Comparison of ENCODE assay signal across 17 cellular contexts in the genomic region with DNA sequence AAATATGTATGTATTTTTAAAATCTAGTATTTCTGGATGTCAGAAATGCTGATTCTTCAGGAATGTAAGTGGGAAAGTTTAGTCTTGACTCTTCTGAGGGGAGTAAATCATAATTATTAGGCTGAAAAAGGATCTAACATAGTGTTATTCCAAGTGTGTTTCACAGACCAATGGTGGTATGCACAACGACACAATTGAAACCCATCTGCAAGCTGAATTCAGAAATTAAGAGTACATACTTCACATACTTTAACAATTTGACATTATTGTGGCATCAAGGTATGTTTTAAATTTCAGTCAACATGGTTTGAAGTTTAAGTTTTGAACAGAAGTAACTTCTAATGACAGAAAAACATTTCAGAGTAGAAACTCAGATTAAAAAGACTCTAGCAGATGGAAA.
DNase-seq lines count a peak whose midpoint lies in the region; ATAC-seq, FAIRE-seq and TF ChIP-seq lines count a peak whose summit lies in the region.
"Had no signal": no experiment of that assay in that cellular context is flagged by ENCODE, and none has a peak within 500 bp of the region (broad histone marks: within the 10 kb centered on the region; RNA-seq: fewer than 3 reads in every experiment).

No MANE protein-coding gene starts in this region.

- H3K9me3 ChIP-seq in GM23248 (ENCODE audit: low read depth) (no peaks in the 10 kb centered on the region), H1 (ENCODE audit: insufficient read depth in 2 of 2, low read depth in 1 of 2, low read length in 1 of 2) (no peaks in the 10 kb centered on the region)
- H3K9me3 ChIP-seq: Caco-2 had no signal

- no peak overlapping the region for H2BK15ac ChIP-seq in H1 (ENCODE audit: low read length)

- no peak overlapping the region for H3K23ac ChIP-seq in H1 (ENCODE audit: insufficient read length)

- no peak for TF ChIP-seq POLR2A in H1 (IDR thresholded peaks at IDR 0.05; ENCODE audit: control extremely low read depth in 1 of 2, low read depth in 2 of 2, low read length in 2 of 2)

- no peaks in the 10 kb centered on the region for H4K20me1 ChIP-seq in GM23248 (ENCODE audit: insufficient read depth)
- no peaks in the 10 kb centered on the region for H4K20me1 ChIP-seq in H1 (replicated peaks in 1 of 2; ENCODE audit: control insufficient read depth in 1 of 2, insufficient read depth in 2 of 2, low read length in 2 of 2)

- H3K14ac ChIP-seq in H1 (ENCODE audit: insufficient read length) = no peak overlapping the region

- H3K79me1 ChIP-seq in H1 (ENCODE audit: low read depth, low read length) = no peaks in the 10 kb centered on the region

- no peak overlapping the region for H2BK120ac ChIP-seq in H1 (replicated peaks; ENCODE audit: low read depth, low read length)

- H3K56ac ChIP-seq in H1 (replicated peaks; ENCODE audit: insufficient read length, low read depth, low read length) = no peak overlapping the region

- no peak for TF ChIP-seq EP300 in H1 (IDR thresholded peaks at IDR 0.05; ENCODE audit: borderline replicate concordance in 1 of 2, low read depth in 2 of 2, low read length in 2 of 2)

- H3F3A ChIP-seq in GM23248 (ENCODE audit: insufficient read depth) = no peaks in the 10 kb centered on the region

- WGBS in GM23248 (ENCODE audit: low coverage in 1 of 2, low lambda C conversion rate in 2 of 2, missing lambda C conversion rate in 2 of 2), 2 experiments = 77 to 82% methylated on average over 1 of the region's 1 CpG
- whole genome bisulfite sequencing in H1 (ENCODE audit: extremely low coverage in 1 of 2, insufficient coverage in 1 of 2, insufficient read length in 1 of 2, insufficient replicate concordance in 2 of 2, low coverage in 1 of 2, low lambda C conversion rate in 2 of 2, missing lambda C conversion rate in 1 of 2), 2 experiments = 100% methylated on average over 1 of the region's 1 CpG; no CpG with 5 or more reads in 1 of the 2 experiments

- no peaks in the 10 kb centered on the region for H3K9me2 ChIP-seq in GM23248 (ENCODE audit: insufficient read depth)

- H2AK5ac ChIP-seq in H1 (ENCODE audit: low read depth, low read length) = no peak overlapping the region

- no peaks in the 10 kb centered on the region for H3K79me2 ChIP-seq in GM23248 (ENCODE audit: insufficient read depth)
- H3K79me2 ChIP-seq in H1 (ENCODE audit: control insufficient read depth in 1 of 2, insufficient read depth in 2 of 2, low read length in 2 of 2) = no peaks in the 10 kb centered on the region

- no peak for ATAC-seq in HG03354 (IDR thresholded peaks at IDR 0.05; ENCODE audit: poor library complexity, severe bottlenecking, unreplicated experiment)
- ATAC-seq: GM23338, HepG2 had no signal

- no peak overlapping the region for H2BK5ac ChIP-seq in H1 (ENCODE audit: low read depth, low read length)

- H3K23me2 ChIP-seq in H1 (ENCODE audit: low read depth, low read length) = no peaks in the 10 kb centered on the region

- in situ Hi-C loops in GM23248 (cut with MboI) = no loop called here

- H3K36me3 ChIP-seq in GM23248 (ENCODE audit: low read depth) (no peaks in the 10 kb centered on the region), H1 (ENCODE audit: control insufficient read depth in 2 of 4, insufficient read depth in 4 of 4, low read length in 3 of 4) (no peaks in the 10 kb centered on the region), H7 (replicated peaks; ENCODE audit: control insufficient read depth, insufficient read depth, low read length) (no peaks in the 10 kb centered on the region)

- CTCF ChIA-PET in H1 (lab: Charles Lee; ENCODE audit: partially characterized antibody) = interaction anchor here (1.1 to 1.4 kb wide), 3 partner anchors 30 to 518 kb away, joined by 3 to 4 read pairs (median 3); no protein-coding TSS in a partner anchor

- H3K27ac ChIP-seq in GM23248 = no peak overlapping the region
- H3K27ac ChIP-seq in H1 (ENCODE audit: low read depth, low read length) = no peak overlapping the region
- H3K27ac ChIP-seq: C4-2B had no signal

- H3K9ac ChIP-seq in GM23248 (no peak overlapping the region), H1 (replicated peaks in 1 of 4; ENCODE audit: extremely low read depth in 1 of 4, low read depth in 3 of 4, low read length in 3 of 4) (no peak overlapping the region)

- POLR2A ChIA-PET in H1 (lab: Charles Lee; ENCODE audit: partially characterized antibody) = no interaction called here

- H3K4me2 ChIP-seq in GM23248 (ENCODE audit: unreplicated experiment) (no peak overlapping the region), H1 (ENCODE audit: insufficient read depth in 1 of 2, low read depth in 2 of 2, low read length in 2 of 2) (no peak overlapping the region)
- H3K4me2 ChIP-seq: GM23338 had no signal

- no peak for FAIRE-seq in H1 (lab: Jason Lieb, UNC)
- FAIRE-seq: GM19239, HepG2 had no signal

- H3K4ac ChIP-seq in H1 (replicated peaks; ENCODE audit: insufficient read length, low read depth, low read length) = no peak overlapping the region

- no peak overlapping the region for H4K5ac ChIP-seq in H1 (ENCODE audit: insufficient read length, low read depth, low read length)

- no peak for TF ChIP-seq CTCF in H1 (IDR thresholded peaks at IDR 0.05; ENCODE audit: control extremely low read depth in 1 of 3, insufficient read depth in 1 of 3, low read depth in 1 of 3, low read length in 3 of 3)

- no peak overlapping the region for H4K91ac ChIP-seq in H1 (replicated peaks; ENCODE audit: insufficient read length, low read length)

- H2AFZ ChIP-seq in GM23248 (peak overlapping the region; percentile 59), H1 (ENCODE audit: low read length) (peak overlapping the region; percentile 73; the same call in 1 of the 2 replicates)
- H2AFZ ChIP-seq: GM23338 had no signal

- H3K4me1 ChIP-seq in GM23248 (ENCODE audit: insufficient read depth) = peaks cover 20% of the 10 kb centered on the region
- no peaks in the 10 kb centered on the region for H3K4me1 ChIP-seq in H1 (replicated peaks in 1 of 4; ENCODE audit: control insufficient read depth in 3 of 4, insufficient read depth in 4 of 4, low read length in 3 of 4)
- H3K4me1 ChIP-seq: Caco-2 had no signal

- H3K4me3 ChIP-seq in GM23248 = no peak overlapping the region
- H3K4me3 ChIP-seq in H1 (ENCODE audit: extremely low read depth in 1 of 4, insufficient read depth in 2 of 4, low read depth in 3 of 4, low read length in 4 of 4) = no peak overlapping the region
- no peak overlapping the region for H3K4me3 ChIP-seq in H7 (ENCODE audit: insufficient read depth, low read depth, low read length)
- H3K4me3 ChIP-seq: GM23338 had no signal

- H4K8ac ChIP-seq in H1 (ENCODE audit: extremely low read depth, insufficient read depth, low read length) = no peak overlapping the region

- DNase-seq in GM23248 = no peak
- DNase-seq in H1 (ENCODE audit: low read depth in 1 of 2, low spot score in 2 of 2) = no peak
- DNase-seq in renal cortical epithelial cell (ENCODE audit: low read depth) = peak; percentile 3
- no peak for DNase-seq in H7
- DNase-seq in activated naive CD4-positive, alpha-beta T cell treated with Interleukin-2 at 50 U/mL for 16 hours = no peak
- DNase-seq: ACHN; AML-193; Caco-2; CD4-positive, alpha-beta T cell; GF-D8; H9; KBM-7 had no signal

- no peak overlapping the region for H2BK12ac ChIP-seq in H1 (ENCODE audit: low read depth, low read length)

- TF ChIP-seq RAD21 in H1 (IDR thresholded peaks at IDR 0.05 in 1 of 2, conservative IDR thresholded peaks at IDR 0.05 in 1 of 2; ENCODE audit: low read depth in 2 of 2, low read length in 2 of 2) = no peak

- no peak overlapping the region for H3K18ac ChIP-seq in H1 (ENCODE audit: extremely low read depth, low read length)

- H2BK20ac ChIP-seq in H1 (ENCODE audit: low read length) = no peak overlapping the region

- H3K27me3 ChIP-seq in GM23248 (replicated peaks; ENCODE audit: insufficient read depth) (no peaks in the 10 kb centered on the region), H1 (replicated peaks in 1 of 4; ENCODE audit: control insufficient read depth in 3 of 4, extremely low read depth in 1 of 4, insufficient read depth in 3 of 4, low read length in 3 of 4) (no peaks in the 10 kb centered on the region), H7 (ENCODE audit: control insufficient read depth, insufficient read depth, low read length) (no peaks in the 10 kb centered on the region)

TF ChIP-seq in H1, 55 proteins besides CTCF, POLR2A, EP300 and RAD21:
- TF ChIP-seq TAF7 (optimal IDR thresholded peaks at IDR 0.05; ENCODE audit: borderline replicate concordance, low read depth, low read length) (no peak), POU5F1 (IDR thresholded peaks at IDR 0.05; ENCODE audit: low read depth, low read length) (no peak), KDM1A (IDR thresholded peaks at IDR 0.05; ENCODE audit: borderline replicate concordance, low read length) (no peak), BCL11A (IDR thresholded peaks at IDR 0.05; ENCODE audit: low read depth in 2 of 2, low read length in 2 of 2) (no peak)
